Comparison of ENCODE assay signal across 20 cellular contexts in genomic region chr5:17075196-17075595, GRCh38.
DNase-seq lines count a peak whose midpoint lies in the region; ATAC-seq, FAIRE-seq and TF ChIP-seq lines count a peak whose summit lies in the region.
"Had no signal": no experiment of that assay in that cellular context is flagged by ENCODE, and none has a peak within 500 bp of the region (broad histone marks: within the 10 kb centered on the region; RNA-seq: fewer than 3 reads in every experiment).

No MANE protein-coding gene starts in this region.

- dilution Hi-C loops in endothelial cell of umbilical vein (cut with MboI; ENCODE audit: extremely low pct_ligation_motif_present, low sequenced_read_pairs): no loop called here

- 33% methylated on average over 2 of the region's 2 CpGs for WGBS in right cardiac atrium
- WGBS in stomach, 5 donors: 10 to 38% (median 23%) methylated on average over 2 of the region's 2 CpGs

- POLR2A ChIA-PET in endothelial cell of umbilical vein (lab: Charles Lee): no interaction called here
- POLR2A ChIA-PET in activated CD4-positive, alpha-beta memory T cell treated with anti-CD3 and anti-CD28 coated beads for 36 hours (lab: Charles Lee): no interaction called here

- no peaks in the 10 kb centered on the region for H3K27me3 ChIP-seq in left ventricle myocardium inferior (ENCODE audit: low read depth)
- no peaks in the 10 kb centered on the region for H3K27me3 ChIP-seq in right cardiac atrium (ENCODE audit: control insufficient read depth, insufficient read depth)
- no peaks in the 10 kb centered on the region for H3K27me3 ChIP-seq in endothelial cell of umbilical vein (ENCODE audit: control insufficient read depth in 2 of 2, insufficient read depth in 2 of 2, low read length in 2 of 2)
- no peaks in the 10 kb centered on the region for H3K27me3 ChIP-seq in stomach
- H3K27me3 ChIP-seq: BLaER1 had no signal

- no peak overlapping the region for H3K4me3 ChIP-seq in left ventricle myocardium inferior
- H3K4me3 ChIP-seq in right cardiac atrium (ENCODE audit: low read length): no peak overlapping the region
- no peak overlapping the region for H3K4me3 ChIP-seq in endothelial cell of umbilical vein (replicated peaks in 1 of 3; ENCODE audit: insufficient read depth in 1 of 3, low read depth in 1 of 3, low read length in 3 of 3)
- H3K4me3 ChIP-seq in stomach: no peak overlapping the region
- H3K4me3 ChIP-seq: BLaER1, GM23248 had no signal

- H2AFZ ChIP-seq in endothelial cell of umbilical vein (ENCODE audit: low read depth, low read length): peak overlapping the region; percentile 57
- H2AFZ ChIP-seq: GM23248 had no signal

- H3K9ac ChIP-seq in endothelial cell of umbilical vein (replicated peaks; ENCODE audit: extremely low read depth, insufficient read depth, low read length): no peak overlapping the region
- H3K9ac ChIP-seq: BLaER1, GM23248 had no signal

- DNase-seq in left ventricle myocardium inferior (no peak), right cardiac atrium (no peak), endothelial cell of umbilical vein (ENCODE audit: low read depth, low spot score) (peak; percentile 62), left kidney (ENCODE audit: low read depth, low spot score) (peak; percentile 59), stomach (no peak), cardiac septum (ENCODE audit: low spot score) (no peak), NCI-H146 (lab: John Stamatoyannopoulos, UW) (no peak)
- no peak for DNase-seq in activated CD4-positive, alpha-beta memory T cell treated with anti-CD3 and anti-CD28 coated beads for 36 hours
- DNase-seq: 8988T; AML-193; Caco-2; CD8-positive, alpha-beta memory T cell; DND-41; GF-D8; GM23248 had no signal

- no peak overlapping the region for H3K4me3 Mint-ChIP-seq in activated CD4-positive, alpha-beta memory T cell treated with anti-CD3 and anti-CD28 coated beads for 36 hours
- H3K4me3 Mint-ChIP-seq: CD8-positive, alpha-beta memory T cell had no signal

- H3K4me1 Mint-ChIP-seq in activated CD4-positive, alpha-beta memory T cell treated with anti-CD3 and anti-CD28 coated beads for 36 hours (ENCODE audit: low read depth): no peaks in the 10 kb centered on the region
- H3K4me1 Mint-ChIP-seq: CD8-positive, alpha-beta memory T cell had no signal

- H4K20me1 ChIP-seq in endothelial cell of umbilical vein (replicated peaks; ENCODE audit: control insufficient read depth, extremely low read depth, insufficient read depth, low read length): no peaks in the 10 kb centered on the region
- H4K20me1 ChIP-seq: BLaER1 had no signal

- CTCF ChIA-PET in endothelial cell of umbilical vein (lab: Charles Lee): interaction anchor here (0.9 kb wide), 1 partner anchor 12 kb away, joined by 4 read pairs; no protein-coding TSS in a partner anchor
- CTCF ChIA-PET in activated CD4-positive, alpha-beta memory T cell treated with anti-CD3 and anti-CD28 coated beads for 36 hours (lab: Charles Lee): no interaction called here

- H3K4me2 ChIP-seq in endothelial cell of umbilical vein (ENCODE audit: insufficient read depth, low read length): peak overlapping the region; percentile 49
- H3K4me2 ChIP-seq: BLaER1 had no signal

- peak overlapping the region; percentile 13 for H3K27ac ChIP-seq in left ventricle myocardium inferior (replicated peaks)
- H3K27ac ChIP-seq in right cardiac atrium (ENCODE audit: low read length): no peak overlapping the region
- no peak overlapping the region for H3K27ac ChIP-seq in endothelial cell of umbilical vein (ENCODE audit: insufficient read depth, low read depth, low read length)
- H3K27ac ChIP-seq in stomach: peak overlapping the region in 4 of 5 donors; percentile 22 to 66 (median 43)
- H3K27ac ChIP-seq: BLaER1, GM23248 had no signal

- intact Hi-C loops in left ventricle myocardium inferior (cut with micrococcal nuclease) (no loop called here), right cardiac atrium (cut with DNase I) (loop anchor here in 1 of 4 donors (10.0 kb wide), 1 partner anchor 140 kb away; the partner anchor contains the start of gene MYO10), endothelial cell of umbilical vein (cut with micrococcal nuclease) (no loop called here), stomach (cut with DNase I; ENCODE audit: low total_unique reads) (no loop called here), cardiac septum (cut with DNase I) (loop anchor here (5.0 kb wide), 1 partner anchor 138 kb away; the partner anchor contains the start of gene MYO10)
- intact Hi-C loops in activated CD4-positive, alpha-beta memory T cell treated with anti-CD3 and anti-CD28 coated beads for 36 hours (cut with micrococcal nuclease): no loop called here

- no peaks in the 10 kb centered on the region for H3K9me1 ChIP-seq in endothelial cell of umbilical vein (replicated peaks; ENCODE audit: control insufficient read depth, extremely low read depth, insufficient read depth, low read length)

- H3K27me3 Mint-ChIP-seq in activated CD4-positive, alpha-beta memory T cell treated with anti-CD3 and anti-CD28 coated beads for 36 hours: no peaks in the 10 kb centered on the region
- H3K27me3 Mint-ChIP-seq: CD8-positive, alpha-beta memory T cell had no signal

- H3K36me3 ChIP-seq in left ventricle myocardium inferior: no peaks in the 10 kb centered on the region
- H3K36me3 ChIP-seq in endothelial cell of umbilical vein (ENCODE audit: control insufficient read depth in 2 of 2, extremely low read depth in 1 of 2, insufficient read depth in 2 of 2, low read length in 2 of 2): no peaks in the 10 kb centered on the region
- no peaks in the 10 kb centered on the region for H3K36me3 ChIP-seq in stomach
- H3K36me3 ChIP-seq: BLaER1 had no signal

- TF ChIP-seq CTCF in left ventricle myocardium inferior (IDR thresholded peaks at IDR 0.05; ENCODE audit: borderline replicate concordance) (no peak), endothelial cell of umbilical vein (IDR thresholded peaks at IDR 0.05; ENCODE audit: extremely low read depth in 1 of 2, insufficient read depth in 1 of 2, low read depth in 1 of 2, low read length in 2 of 2) (no peak), stomach (IDR thresholded peaks at IDR 0.05) (no peak)

- ATAC-seq in right cardiac atrium: no peak
- ATAC-seq: HCT116 had no signal

- H3K27ac Mint-ChIP-seq in activated CD4-positive, alpha-beta memory T cell treated with anti-CD3 and anti-CD28 coated beads for 36 hours: no peak overlapping the region
- H3K27ac Mint-ChIP-seq: CD8-positive, alpha-beta memory T cell had no signal

- no TSS peak for BruUV-seq in endothelial cell of umbilical vein (replicated peaks; lab: Mats Ljungman, UMichigan)

- H3K9me3 ChIP-seq in left ventricle myocardium inferior (replicated peaks): no peaks in the 10 kb centered on the region
- H3K9me3 ChIP-seq in right cardiac atrium (ENCODE audit: control insufficient read depth, low read length): peaks cover 8% of the 10 kb centered on the region
- no peaks in the 10 kb centered on the region for H3K9me3 ChIP-seq in endothelial cell of umbilical vein (replicated peaks; ENCODE audit: control insufficient read depth, insufficient read depth, low read length)
- no peaks in the 10 kb centered on the region for H3K9me3 ChIP-seq in stomach
- H3K9me3 ChIP-seq: BLaER1, Caco-2 had no signal

- peak; percentile 28 for FAIRE-seq in endothelial cell of umbilical vein (lab: Jason Lieb, UNC)
- FAIRE-seq: GM19239, H54, HTR-8/SVneo had no signal

- no peaks in the 10 kb centered on the region for H3K9me3 Mint-ChIP-seq in activated CD4-positive, alpha-beta memory T cell treated with anti-CD3 and anti-CD28 coated beads for 36 hours

- no peaks in the 10 kb centered on the region for H3K36me3 Mint-ChIP-seq in activated CD4-positive, alpha-beta memory T cell treated with anti-CD3 and anti-CD28 coated beads for 36 hours
- H3K36me3 Mint-ChIP-seq: CD8-positive, alpha-beta memory T cell had no signal

- TF ChIP-seq POLR2A in endothelial cell of umbilical vein (IDR thresholded peaks at IDR 0.05; ENCODE audit: low read depth, low read length) (no peak), stomach (IDR thresholded peaks at IDR 0.05) (no peak)

- no peak for TF ChIP-seq EP300 in stomach (IDR thresholded peaks at IDR 0.05)

- H3K4me1 ChIP-seq in left ventricle myocardium inferior (peaks cover 41% of the 10 kb centered on the region), right cardiac atrium (ENCODE audit: control insufficient read depth, insufficient read depth, low read length) (no peaks in the 10 kb centered on the region), endothelial cell of umbilical vein (ENCODE audit: control insufficient read depth, extremely low read depth, insufficient read depth, low read length) (peaks cover 48% of the 10 kb centered on the region), stomach (peaks cover 0 to 29% (median 20%) of the 10 kb centered on the region in 4 donors)
- H3K4me1 ChIP-seq: BLaER1 had no signal

- no peaks in the 10 kb centered on the region for H3K79me2 ChIP-seq in endothelial cell of umbilical vein (ENCODE audit: control insufficient read depth, insufficient read depth, low read length)

TF ChIP-seq in endothelial cell of umbilical vein, 7 proteins besides CTCF, POLR2A, EP300 and RAD21:
- TF ChIP-seq EZH2 (IDR thresholded peaks at IDR 0.05; ENCODE audit: borderline replicate concordance, low read depth, low read length, severe bottlenecking): no peak
- TF ChIP-seq GATA2 (IDR thresholded peaks at IDR 0.05; ENCODE audit: insufficient read depth, insufficient read length, low read depth, low read length): no peak
- no peak for TF ChIP-seq MYC (IDR thresholded peaks at IDR 0.05; ENCODE audit: low read depth, low read length)
- no peak for TF ChIP-seq JUN (IDR thresholded peaks at IDR 0.05; ENCODE audit: borderline replicate concordance, insufficient read depth, insufficient read length, low read depth)
- no peak for TF ChIP-seq POLR2AphosphoS5 (IDR thresholded peaks at IDR 0.05; ENCODE audit: insufficient read depth, low read depth, low read length)
- no peak for TF ChIP-seq FOS (IDR thresholded peaks at IDR 0.05; ENCODE audit: borderline replicate concordance, insufficient read depth, low read length)
- TF ChIP-seq, protein P1, sequence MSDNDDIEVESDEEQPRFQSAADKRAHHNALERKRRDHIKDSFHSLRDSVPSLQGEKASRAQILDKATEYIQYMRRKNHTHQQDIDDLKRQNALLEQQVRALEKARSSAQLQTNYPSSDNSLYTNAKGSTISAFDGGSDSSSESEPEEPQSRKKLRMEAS (IDR thresholded peaks at IDR 0.05; ENCODE audit: insufficient read depth, insufficient read length): no peak

Comparison
In these comparisons a context has a peak if more than half of its experiments do, and no peak if none do; other contexts are left out.
1. H3K27ac ChIP-seq: peak in left ventricle myocardium inferior (single experiment) and stomach (4 of 5); none in right cardiac atrium (single experiment) and endothelial cell of umbilical vein (single experiment).
2. DNase-seq: peak in endothelial cell of umbilical vein (single experiment) and left kidney (single experiment); none in left ventricle myocardium inferior (single experiment), right cardiac atrium (0 of 3), stomach (single experiment), activated CD4-positive, alpha-beta memory T cell treated with anti-CD3 and anti-CD28 coated beads for 36 hours (single experiment), cardiac septum (single experiment) and NCI-H146 (single experiment).